In genomic region chr3:172094621-172095557, GRCh38 we compare ENCODE assay signal across 8 cellular contexts. TPM values are rescaled to one million over a fixed set of nuclear protein-coding genes. Genes with fewer than 3 reads are reported as not detected.
A peak's percentile ranks its signal among the peaks of the same experiment; 100 is the strongest.
DNase-seq lines count a peak whose midpoint lies in the region; ATAC-seq, FAIRE-seq and TF ChIP-seq lines count a peak whose summit lies in the region.

No MANE protein-coding gene starts in this region.

- TF ChIP-seq POLR2A in H54 (IDR thresholded peaks at IDR 0.05; ENCODE audit: low read depth, low read length) (no peak), GM12891 (IDR thresholded peaks at IDR 0.05; ENCODE audit: low read depth, low read length) (no peak)

- ATAC-seq in GM18517 (IDR thresholded peaks at IDR 0.05; ENCODE audit: unreplicated experiment) (peak; percentile 92), GM21786 (IDR thresholded peaks at IDR 0.05; ENCODE audit: unreplicated experiment) (peak; percentile 94)

- no peak overlapping the region for H3K4me3 ChIP-seq in fibroblast of the aortic adventitia (ENCODE audit: low read depth, low read length)

- DNase-seq in MV-4-11 (lab: John Stamatoyannopoulos, UW) (peak; percentile 50), fibroblast of the aortic adventitia (ENCODE audit: low read depth) (peak; percentile 39), H54 (ENCODE audit: insufficient read length, low spot score) (no peak), GM12891 (ENCODE audit: insufficient read length, low spot score) (no peak), iPS-NIHi11 (ENCODE audit: low spot score) (no peak), NCI-H2029 (lab: John Stamatoyannopoulos, UW) (no peak)

- FAIRE-seq in H54 (lab: Jason Lieb, UNC) (no peak), GM12891 (lab: Jason Lieb, UNC) (no peak)

- peak; percentile 29 for TF ChIP-seq CTCF in fibroblast of the aortic adventitia (IDR thresholded peaks at IDR 0.05; ENCODE audit: insufficient read depth, low read length)

TF ChIP-seq in GM12891, 5 proteins besides CTCF, POLR2A, EP300 and RAD21:
- TF ChIP-seq POLR2AphosphoS5 (IDR thresholded peaks at IDR 0.05; ENCODE audit: low read depth, low read length) (no peak), TAF1 (IDR thresholded peaks at IDR 0.05; ENCODE audit: low read depth, low read length) (no peak), SPI1 (IDR thresholded peaks at IDR 0.05; ENCODE audit: low read depth, low read length) (no peak), POU2F2 (IDR thresholded peaks at IDR 0.05; ENCODE audit: low read depth, low read length) (no peak), PAX5 (IDR thresholded peaks at IDR 0.05; ENCODE audit: insufficient read depth, low read length, severe bottlenecking) (no peak)

RNA-seq across cellular contexts. Expression of gene FNDC3B, which starts 55.5 kb away (rescaled TPM):
- total RNA-seq in fibroblast of the aortic adventitia (ENCODE audit: low replicate concordance), result 53.0 and 139 TPM in 2 replicates
- 3.1 TPM for polyA plus RNA-seq in GM12891 (2012; ENCODE audit: low read depth, missing spikeins)

Comparison
In these comparisons a context has a peak if more than half of its experiments do, and no peak if none do; other contexts are left out.
1. DNase-seq: peak in MV-4-11 (single experiment) and fibroblast of the aortic adventitia (single experiment); none in H54 (single experiment), GM12891 (single experiment), iPS-NIHi11 (single experiment) and NCI-H2029 (single experiment).